ENCODE assay signal across 8 cellular contexts in genomic region chr16:85555549-85556455, GRCh38. TPM values are rescaled to one million over a fixed set of nuclear protein-coding genes. Genes with fewer than 3 reads are reported as not detected.
DNase-seq lines count a peak whose midpoint lies in the region; ATAC-seq, FAIRE-seq and TF ChIP-seq lines count a peak whose summit lies in the region.

No MANE protein-coding gene starts in this region.

- intact Hi-C loops in right lobe of liver (cut with DNase I): no loop called here
- intact Hi-C loops in thyroid gland (cut with DNase I): loop anchor here (5.0 to 10.0 kb wide), 2 partner anchors 94 to 131 kb away; no protein-coding TSS in a partner anchor

- H3K27me3 Mint-ChIP-seq in central memory CD8-positive, alpha-beta T cell: no peaks in the 10 kb centered on the region

- H3K4me3 ChIP-seq in HFF-Myc (replicated peaks; ENCODE audit: low read depth, low read length) (peak overlapping the region; percentile 66), right lobe of liver (peak overlapping the region; percentile 64 to 91 (median 67)), thyroid gland (replicated peaks in 1 of 3) (peak overlapping the region in 2 of 3 donors; percentile 70 to 85)

- TF ChIP-seq CTCF in D721Med (IDR thresholded peaks at IDR 0.05; ENCODE audit: insufficient read depth, missing control alignments): no peak
- TF ChIP-seq CTCF in HFF-Myc (IDR thresholded peaks at IDR 0.05; ENCODE audit: low read depth, low read length, missing control alignments): no peak
- no peak for TF ChIP-seq CTCF in right lobe of liver (IDR thresholded peaks at IDR 0.05)
- TF ChIP-seq CTCF in thyroid gland (IDR thresholded peaks at IDR 0.05): no peak

- H3K27ac Mint-ChIP-seq in central memory CD8-positive, alpha-beta T cell (ENCODE audit: low read depth): peak overlapping the region; percentile 97

- H3K4me1 Mint-ChIP-seq in central memory CD8-positive, alpha-beta T cell: peaks cover 57% of the 10 kb centered on the region

- no peak for ATAC-seq in central memory CD8-positive, alpha-beta T cell (replicated peaks; ENCODE audit: extremely low read depth, poor library complexity, severe bottlenecking)
- ATAC-seq in right lobe of liver: no peak

- H3K4me1 ChIP-seq in right lobe of liver (peaks cover 0 to 30% (median 16%) of the 10 kb centered on the region in 4 donors), thyroid gland (peaks cover 36 to 39% of the 10 kb centered on the region in 2 donors)

- peaks cover 45% of the 10 kb centered on the region for H3K36me3 Mint-ChIP-seq in central memory CD8-positive, alpha-beta T cell (ENCODE audit: insufficient read depth)

- H3K36me3 ChIP-seq in right lobe of liver (no peaks in the 10 kb centered on the region), thyroid gland (no peaks in the 10 kb centered on the region)

- under 1% methylated on average over 46 of the region's 51 CpGs for WGBS in right lobe of liver (ENCODE audit: insufficient coverage, low coverage, low lambda C conversion rate, missing lambda C conversion rate)
- 0 to 1% methylated on average over 51 of the region's 51 CpGs for WGBS in thyroid gland, 2 donors

- no peaks in the 10 kb centered on the region for H3K27me3 ChIP-seq in right lobe of liver
- no peaks in the 10 kb centered on the region for H3K27me3 ChIP-seq in thyroid gland

- H3K27ac ChIP-seq in right lobe of liver (peak overlapping the region; percentile 80 to 96 (median 96)), thyroid gland (peak overlapping the region; percentile 84 to 96 (median 96))

- peak overlapping the region; percentile 96 for H3K4me3 Mint-ChIP-seq in central memory CD8-positive, alpha-beta T cell

- no peak for FAIRE-seq in D721Med (lab: Jason Lieb, UNC)

- TF ChIP-seq POLR2A in right lobe of liver (IDR thresholded peaks at IDR 0.05): no peak
- TF ChIP-seq POLR2A in thyroid gland (IDR thresholded peaks at IDR 0.05): no peak

- DNase-seq in D721Med (ENCODE audit: insufficient read length, low spot score): peak; percentile 53
- no peak for DNase-seq in HFF-Myc (ENCODE audit: extremely low read depth, low read depth)
- peak; percentile 35 for DNase-seq in RPMI8226
- DNase-seq in central memory CD8-positive, alpha-beta T cell (ENCODE audit: low spot score in 2 of 2): no peak
- DNase-seq in right lobe of liver: peak in 1 of 3 donors; percentile 75
- DNase-seq in thyroid gland: peak; percentile 60 to 70
- DNase-seq in iPS-NIHi7 (ENCODE audit: extremely low spot score): no peak
- no peak for DNase-seq in inferior parietal cortex (ENCODE audit: extremely low spot score)

- H3K9me3 Mint-ChIP-seq in central memory CD8-positive, alpha-beta T cell: no peaks in the 10 kb centered on the region

- H3K9me3 ChIP-seq in right lobe of liver (no peaks in the 10 kb centered on the region), thyroid gland (no peaks in the 10 kb centered on the region)

RNA-seq across cellular contexts. Expression of gene GSE1, which starts 57.3 kb away (rescaled TPM):
- total RNA-seq in right lobe of liver (10 to 100 TPM; 30.0 to 48.0 (median 38.8) TPM), thyroid gland (100 to 1,000 TPM in 1 of 4 donors, 10 to 100 TPM in 3; 54.2 to 155 (median 71.9) TPM)

Comparison
In these comparisons a context has a peak if more than half of its experiments do, and no peak if none do; other contexts are left out.
1. DNase-seq: peak in D721Med (single experiment), RPMI8226 (single experiment) and thyroid gland (2 of 2); none in HFF-Myc (single experiment), central memory CD8-positive, alpha-beta T cell (0 of 2), iPS-NIHi7 (single experiment) and inferior parietal cortex (single experiment).
2. Peak in every context shown above with its lines, with median percentiles within 50 percentile points of each other: H3K4me3 ChIP-seq.